Comparison of ENCODE assay signal across 28 cellular contexts in genomic region chr1:237613984-237614383, GRCh38.
"Had no signal": no experiment of that assay in that cellular context is flagged by ENCODE, and none has a peak within 500 bp of the region (broad histone marks: within the 10 kb centered on the region; RNA-seq: fewer than 3 reads in every experiment).

No MANE protein-coding gene starts in this region.

- H3K27me3 Mint-ChIP-seq: activated CD4-positive, alpha-beta memory T cell treated with anti-CD3 and anti-CD28 coated beads, Interleukin-2, amount 10 ng/mL, durations not matched to agents 7 days and 5 days; activated CD4-positive, alpha-beta T cell treated with anti-CD3 and anti-CD28 coated beads, Interleukin-2, amount 10 ng/mL, durations not matched to agents 7 days and 5 days; activated naive CD4-positive, alpha-beta T cell treated with anti-CD3 and anti-CD28 coated beads, Interleukin-2, amount 10 ng/mL, durations not matched to agents 7 days and 5 days; activated naive CD8-positive, alpha-beta T cell treated with anti-CD3 and anti-CD28 coated beads for 36 hours had no signal

- H3K4me3 ChIP-seq: K562, Peyer's patch had no signal

- H3K4me1 Mint-ChIP-seq: activated CD4-positive, alpha-beta memory T cell treated with anti-CD3 and anti-CD28 coated beads, Interleukin-2, amount 10 ng/mL, durations not matched to agents 7 days and 5 days; activated CD4-positive, alpha-beta T cell treated with anti-CD3 and anti-CD28 coated beads, Interleukin-2, amount 10 ng/mL, durations not matched to agents 7 days and 5 days; activated naive CD4-positive, alpha-beta T cell treated with anti-CD3 and anti-CD28 coated beads, Interleukin-2, amount 10 ng/mL, durations not matched to agents 7 days and 5 days; activated naive CD8-positive, alpha-beta T cell treated with anti-CD3 and anti-CD28 coated beads for 36 hours had no signal

- H3K9me3 ChIP-seq: Peyer's patch had no signal

- H3K4me1 ChIP-seq: Peyer's patch had no signal

- H3K27ac Mint-ChIP-seq: activated CD4-positive, alpha-beta memory T cell treated with anti-CD3 and anti-CD28 coated beads, Interleukin-2, amount 10 ng/mL, durations not matched to agents 7 days and 5 days; activated CD4-positive, alpha-beta T cell treated with anti-CD3 and anti-CD28 coated beads, Interleukin-2, amount 10 ng/mL, durations not matched to agents 7 days and 5 days; activated naive CD4-positive, alpha-beta T cell treated with anti-CD3 and anti-CD28 coated beads, Interleukin-2, amount 10 ng/mL, durations not matched to agents 7 days and 5 days; activated naive CD8-positive, alpha-beta T cell treated with anti-CD3 and anti-CD28 coated beads for 36 hours; activated T-cell treated with anti-CD3 and anti-CD28 coated beads, Interleukin-2, amount 50 U/mL, for 72 hours; activated T-helper 2 cell treated with anti-CD3 and anti-CD28 coated beads, Interferon-gamma antibody, Interleukin-2, Interleukin-4, amounts not matched to agents 10 μg/mL and 5 μg/mL and 100 μg/mL, durations not matched to agents 14 hours and 24 hours and 36 hours; T-helper 1 cell treated with Interleukin-12 subunit alpha and Interleukin-12 subunit beta and Interleukin-4 antibody, amounts not matched to agents 30 μg/mL and 1 μg/mL, for 36 hours had no signal

- H3K4me3 Mint-ChIP-seq: activated CD4-positive, alpha-beta memory T cell treated with anti-CD3 and anti-CD28 coated beads, Interleukin-2, amount 10 ng/mL, durations not matched to agents 7 days and 5 days; activated CD4-positive, alpha-beta T cell treated with anti-CD3 and anti-CD28 coated beads, Interleukin-2, amount 10 ng/mL, durations not matched to agents 7 days and 5 days; activated naive CD4-positive, alpha-beta T cell treated with anti-CD3 and anti-CD28 coated beads, Interleukin-2, amount 10 ng/mL, durations not matched to agents 7 days and 5 days; activated naive CD8-positive, alpha-beta T cell treated with anti-CD3 and anti-CD28 coated beads for 36 hours; activated T-cell treated with anti-CD3 and anti-CD28 coated beads, Interleukin-2, amount 50 U/mL, for 72 hours; T-helper 1 cell treated with Interleukin-12 subunit alpha and Interleukin-12 subunit beta and Interleukin-4 antibody, amounts not matched to agents 30 μg/mL and 1 μg/mL, for 36 hours had no signal

- H3K36me3 Mint-ChIP-seq: activated naive CD4-positive, alpha-beta T cell treated with anti-CD3 and anti-CD28 coated beads, Interleukin-2, amount 10 ng/mL, durations not matched to agents 7 days and 5 days; activated naive CD8-positive, alpha-beta T cell treated with anti-CD3 and anti-CD28 coated beads for 36 hours had no signal

- ATAC-seq: activated T-cell treated with anti-CD3 and anti-CD28 coated beads, Interleukin-2, amount 50 U/mL, for 72 hours; K562 had no signal

- H3K36me3 ChIP-seq: brain microvascular endothelial cell, Peyer's patch had no signal

- H3K27me3 ChIP-seq: brain microvascular endothelial cell, Peyer's patch had no signal

- DNase-seq: activated CD4-positive, alpha-beta memory T cell treated with anti-CD3 and anti-CD28 coated beads, Interleukin-2, amount 10 ng/mL, durations not matched to agents 7 days and 5 days; activated CD4-positive, alpha-beta T cell treated with anti-CD3 and anti-CD28 coated beads, Interleukin-2, amount 10 ng/mL, durations not matched to agents 7 days and 5 days; activated CD4-positive, CD25-positive, alpha-beta regulatory T cell; activated CD8-positive, alpha-beta memory T cell treated with anti-CD3 and anti-CD28 coated beads, Interleukin-2, amount 50 U/mL, for 4 hours; activated gamma-delta T cell treated with Interleukin-2 at 50 U/mL for 16 hours; activated naive CD4-positive, alpha-beta T cell treated with anti-CD3 and anti-CD28 coated beads, Interleukin-2, amount 10 ng/mL, durations not matched to agents 7 days and 5 days; activated naive CD8-positive, alpha-beta T cell treated with anti-CD3 and anti-CD28 coated beads for 36 hours; activated T-cell treated with anti-CD3 and anti-CD28 coated beads, Interleukin-2, amount 50 U/mL, for 72 hours; brain microvascular endothelial cell; caudate nucleus; Karpas-422; MM.1S; NCI-H1105; NCI-H1436; NCI-H1694 treated with DMSO at 0.1 percent for 48 hours; NCI-H2029 treated with DMSO at 0.1 percent for 48 hours; NCI-H345; NCI-H510A; NCI-H526 treated with DMSO at 0.1 percent for 48 hours; NCI-H82; NK-92 treated with Interleukin-12 subunit alpha and Interleukin-12 subunit beta, amount 100 ng/mL, for 24 hours; OCI-M1; Peyer's patch; SHP77 treated with DMSO at 0.1 percent for 48 hours had no signal

- H3K27ac ChIP-seq: brain microvascular endothelial cell, Peyer's patch, RWPE1 had no signal
